In genomic region chr13:27350825-27351224, GRCh38 we compare ENCODE assay signal across 4 cellular contexts.
TF ChIP-seq lines count a peak whose summit lies in the region.

No MANE protein-coding gene starts in this region.

TF ChIP-seq in A549, 52 proteins besides CTCF, POLR2A, EP300 and RAD21:
- peak; percentile 10 for TF ChIP-seq MAFK (IDR thresholded peaks at IDR 0.05; ENCODE audit: partially characterized antibody)

TF ChIP-seq in WTC11, 78 proteins besides CTCF, POLR2A, EP300 and RAD21:
- TF ChIP-seq NFYB (CRISPR knock-in tag; conservative IDR thresholded peaks at IDR 0.05; ENCODE audit: low read depth): peak; percentile 50
TF ChIP-seq in WTC11: peak in this region for 1; not testable (repeated sequence) for 77.

TF ChIP-seq in K562, 482 proteins besides CTCF, POLR2A, EP300 and RAD21:
- TF ChIP-seq ASH1L (IDR thresholded peaks at IDR 0.05; ENCODE audit: borderline replicate concordance, low read depth, partially characterized antibody) (peak; percentile 65), ZNF316 (IDR thresholded peaks at IDR 0.05) (peak; percentile 34), NFYB (IDR thresholded peaks at IDR 0.05; ENCODE audit: extremely low read depth, insufficient read length) (peak; percentile 88), CC2D1A (IDR thresholded peaks at IDR 0.05) (0 out of 2 replicates have a peak, but pooled peaks have one; percentile 55), SP1 (CRISPR knock-in tag; IDR thresholded peaks at IDR 0.05) (0 out of 2 replicates have a peak, but pooled peaks have one; percentile 20)

TF ChIP-seq in HepG2, 621 proteins besides CTCF, POLR2A, EP300 and RAD21:
- TF ChIP-seq NFYB (CRISPR knock-in tag; IDR thresholded peaks at IDR 0.05): peak; percentile 38
